ENCODE assay signal across 22 cellular contexts in the genomic region with DNA sequence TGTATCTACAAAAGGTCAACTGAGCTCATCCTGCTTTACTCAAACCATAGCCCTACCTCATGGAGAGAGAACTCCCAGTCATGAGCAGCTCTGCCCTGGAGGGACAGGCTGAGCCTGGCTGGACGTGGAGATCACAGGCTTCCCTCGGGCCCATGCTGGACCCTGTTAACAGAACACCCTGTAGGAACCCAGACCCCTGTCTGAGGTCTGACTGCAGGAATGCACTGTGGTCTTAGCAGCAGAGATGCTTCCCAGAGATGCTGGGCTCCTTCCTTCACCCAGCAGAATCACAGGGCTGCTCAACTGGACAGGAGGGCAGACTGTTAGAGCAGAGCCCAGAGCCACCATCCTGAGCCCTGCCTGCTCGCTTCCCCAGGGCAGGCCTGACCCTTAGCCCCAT. TPM values are rescaled to one million over a fixed set of nuclear protein-coding genes. Genes with fewer than 3 reads are reported as not detected.
DNase-seq lines count a peak whose midpoint lies in the region; ATAC-seq, FAIRE-seq and TF ChIP-seq lines count a peak whose summit lies in the region.
"Had no signal": no experiment of that assay in that cellular context is flagged by ENCODE, and none has a peak within 500 bp of the region (broad histone marks: within the 10 kb centered on the region; RNA-seq: fewer than 3 reads in every experiment).

No MANE protein-coding gene starts in this region.

- peaks cover 3% of the 10 kb centered on the region; the same call in 1 of the 2 replicates for H4K20me1 ChIP-seq in K562 (replicated peaks; ENCODE audit: control insufficient read depth, insufficient read depth, low read length)

- POLR2A ChIA-PET in K562 (lab: Yijun Ruan, JAX), result no interaction called here

- TF ChIP-seq CTCF in heart left ventricle (IDR thresholded peaks at IDR 0.05) (no peak), K562 (IDR thresholded peaks at IDR 0.05 in 2 of 3, conservative IDR thresholded peaks at IDR 0.05 in 1 of 3; ENCODE audit: insufficient read depth in 2 of 3, low read depth in 1 of 3, low read length in 3 of 3) (no peak), mucosa of descending colon (IDR thresholded peaks at IDR 0.05) (no peak), transverse colon (IDR thresholded peaks at IDR 0.05) (no peak), brain microvascular endothelial cell (IDR thresholded peaks at IDR 0.05; ENCODE audit: low read depth, low read length, missing control alignments) (no peak)

- no peaks in the 10 kb centered on the region for H3K36me3 ChIP-seq in heart left ventricle
- H3K36me3 ChIP-seq in K562 (ENCODE audit: control insufficient read depth, insufficient read depth, low read length), result no peaks in the 10 kb centered on the region
- no peaks in the 10 kb centered on the region for H3K36me3 ChIP-seq in mucosa of descending colon (ENCODE audit: low read depth)
- no peaks in the 10 kb centered on the region for H3K36me3 ChIP-seq in transverse colon
- no peaks in the 10 kb centered on the region for H3K36me3 ChIP-seq in brain microvascular endothelial cell (replicated peaks)

- peak; percentile 10 for ATAC-seq in left ventricle myocardium superior
- ATAC-seq in heart left ventricle, result no peak
- no peak for ATAC-seq in K562
- peak; percentile 2 for ATAC-seq in mucosa of descending colon

- H3K9ac ChIP-seq in K562 (ENCODE audit: insufficient read depth in 1 of 2, low read depth in 2 of 2, low read length in 2 of 2), result no peak overlapping the region
- H3K9ac ChIP-seq: GM23248, KMS-11 had no signal

- H3K27me3 ChIP-seq in heart left ventricle (no peaks in the 10 kb centered on the region), K562 (ENCODE audit: control insufficient read depth in 2 of 2, insufficient read depth in 2 of 2, low read length in 2 of 2) (peaks cover 2 to 20% of the 10 kb centered on the region in 2 experiments; a peak in 4 of 5 replicates), transverse colon (no peaks in the 10 kb centered on the region), brain microvascular endothelial cell (replicated peaks) (no peaks in the 10 kb centered on the region)

- H3K9me1 ChIP-seq in K562 (ENCODE audit: control insufficient read depth, insufficient read depth, low read length), result peaks cover 3% of the 10 kb centered on the region

- TF ChIP-seq POLR2A in heart left ventricle (IDR thresholded peaks at IDR 0.05) (no peak), K562 (conservative IDR thresholded peaks at IDR 0.05) (no peak), transverse colon (IDR thresholded peaks at IDR 0.05) (no peak)

- H3K4me3 ChIP-seq in heart left ventricle (no peak overlapping the region), K562 (no peak overlapping the region), mucosa of descending colon (no peak overlapping the region), transverse colon (no peak overlapping the region), brain microvascular endothelial cell (ENCODE audit: low read depth, low read length) (no peak overlapping the region)
- H3K4me3 ChIP-seq: GM23248 had no signal

- H3K27ac ChIP-seq in heart left ventricle (no peak overlapping the region), K562 (ENCODE audit: extremely low read depth, low read depth, low read length) (no peak overlapping the region), transverse colon (peak overlapping the region in 3 of 4 donors; percentile 66 to 73 (median 70)), brain microvascular endothelial cell (no peak overlapping the region)
- H3K27ac ChIP-seq: GM23248, KMS-11 had no signal

- H3K9me3 ChIP-seq in heart left ventricle, result no peaks in the 10 kb centered on the region
- no peaks in the 10 kb centered on the region for H3K9me3 ChIP-seq in K562 (replicated peaks; ENCODE audit: control insufficient read depth, insufficient read depth, low read depth, low read length)
- no peaks in the 10 kb centered on the region for H3K9me3 ChIP-seq in mucosa of descending colon
- no peaks in the 10 kb centered on the region for H3K9me3 ChIP-seq in transverse colon

- in situ Hi-C loops in K562 (cut with MboI) (no loop called here), transverse colon (cut with MboI; ENCODE audit: low pct_ligation_motif_present in 1 of 4, low pct_unique_long_range_greater_than_20kb in 1 of 4, low sequenced_read_pairs in 3 of 4) (no loop called here), brain microvascular endothelial cell (cut with HindIII; ENCODE audit: low pct_ligation_motif_present, low sequenced_read_pairs) (no loop called here)

- TF ChIP-seq RAD21 in K562 (CRISPR knock-in tag; conservative IDR thresholded peaks at IDR 0.05 in 1 of 2, IDR thresholded peaks at IDR 0.05 in 1 of 2), result no peak

- no peak for TF ChIP-seq EP300 in K562 (IDR thresholded peaks at IDR 0.05; ENCODE audit: low read length)
- TF ChIP-seq EP300 in transverse colon (IDR thresholded peaks at IDR 0.05; ENCODE audit: low read depth), result no peak

- no peak overlapping the region for H2AFZ ChIP-seq in K562 (ENCODE audit: low read depth, low read length)
- H2AFZ ChIP-seq: GM23248 had no signal

- CTCF ChIA-PET in K562 (lab: Yijun Ruan, JAX; ENCODE audit: low intra/inter-chr PET ratio), result no interaction called here

- H3K79me2 ChIP-seq in K562 (ENCODE audit: control insufficient read depth, insufficient read depth, low read length), result no peaks in the 10 kb centered on the region

- BruUV-seq in K562 (replicated peaks; lab: Mats Ljungman, UMichigan), result no TSS peak

- peak; percentile 29 for FAIRE-seq in K562 (lab: Jason Lieb, UNC)
- FAIRE-seq: GM12891 had no signal

- H3K4me1 ChIP-seq in heart left ventricle (peaks cover 0 to 30% (median 14%) of the 10 kb centered on the region in 12 donors), K562 (replicated peaks in 1 of 2; ENCODE audit: control insufficient read depth in 2 of 2, insufficient read depth in 2 of 2, low read length in 2 of 2) (peaks cover 32 to 35% of the 10 kb centered on the region in 2 experiments), mucosa of descending colon (ENCODE audit: low read depth) (peaks cover 38% of the 10 kb centered on the region), transverse colon (peaks cover 0 to 40% (median 18%) of the 10 kb centered on the region in 4 donors)

- WGBS in heart left ventricle, 4 donors, result 86 to 100% (median 93%) methylated on average over 3 of the region's 3 CpGs
- WGBS in K562 (ENCODE audit: insufficient coverage, low coverage, missing lambda C conversion rate), result 54% methylated on average over 3 of the region's 3 CpGs
- 96% methylated on average over 3 of the region's 3 CpGs; no CpG with 5 or more reads in 1 of the 2 donors for WGBS in transverse colon (ENCODE audit: low coverage in 1 of 2), 2 donors

- no peak overlapping the region for H3K4me2 ChIP-seq in K562 (ENCODE audit: insufficient read depth, low read length)
- H3K4me2 ChIP-seq: KMS-11 had no signal

- no peak for DNase-seq in left ventricle myocardium superior
- no peak for DNase-seq in heart left ventricle
- DNase-seq in K562 (ENCODE audit: extremely low read depth in 1 of 4, low spot score in 3 of 4), result no peak
- DNase-seq in mucosa of descending colon, result no peak
- DNase-seq in transverse colon, result no peak
- DNase-seq in activated T-cell treated with anti-CD3 and anti-CD28 coated beads, Interleukin-2, amount 50 U/mL, for 48 hours, result no peak
- DNase-seq in SHP77 treated with DMSO at 0.1 percent for 48 hours (lab: John Stamatoyannopoulos, UW), result no peak
- DNase-seq in brain microvascular endothelial cell, result no peak
- DNase-seq: 8988T; CD4-positive, CD25-positive, alpha-beta regulatory T cell; DMS53; GM23248; MM.1S; NCI-H1105 treated with DMSO at 0.1 percent for 48 hours; NCI-H187 treated with DMSO at 0.1 percent for 48 hours; NCI-H2171; NCI-H446 treated with DMSO at 0.1 percent for 48 hours; NCI-H82 had no signal

- intact Hi-C loops in left ventricle myocardium superior (cut with micrococcal nuclease), result no loop called here
- intact Hi-C loops in heart left ventricle (cut with DNase I), result no loop called here
- intact Hi-C loops in K562 (cut with micrococcal nuclease), result no loop called here
- intact Hi-C loops in mucosa of descending colon (cut with DNase I, micrococcal nuclease), result loop anchor here in 1 of 2 donors (2.0 kb wide), 1 partner anchor 67 kb away; the partner anchor contains the start of gene DEPP1
- intact Hi-C loops in transverse colon (cut with DNase I; ENCODE audit: low total_unique reads), result no loop called here

RNA-seq across cellular contexts. Expression of gene TMEM72, which starts 0.8 kb away (rescaled TPM):
- total RNA-seq in left ventricle myocardium superior, result not detected
- total RNA-seq in heart left ventricle, result under 1 TPM in 2 of 9 donors, not detected in 7; 0.15 to 0.27 TPM
- polyA plus RNA-seq in heart left ventricle, result not detected
- not detected in 2 replicates for total RNA-seq in K562 (2011; cell fraction: chromatin; rRNA removed; ENCODE audit: low replicate concordance)
- total RNA-seq in K562 (2011; cell fraction: nucleolus; rRNA removed), result not detected in 2 replicates
- total RNA-seq in K562 (2011; cell fraction: nucleoplasm; rRNA removed), result not detected in 2 replicates
- total RNA-seq in K562 (2014; rRNA removed), result not detected in 2 replicates
- not detected in 2 replicates for total RNA-seq in K562 (2014; rRNA removed; fragmentation: Illumina TruSeq; extraction: Trizol)
- not detected in 2 replicates for total RNA-seq in K562 (2015; rRNA removed; fragmentation: Illumina TruSeq; extraction: Trizol)
- total RNA-seq in K562 (2021), result not detected in 2 replicates
- not detected in 2 replicates for polyA plus RNA-seq in K562 (2011; rRNA removed)
- polyA plus RNA-seq in K562 (2011; cell fraction: cytosol; rRNA removed), result not detected in 2 replicates
- not detected in 2 replicates for polyA plus RNA-seq in K562 (2011; cell fraction: nucleus; rRNA removed)
- polyA plus RNA-seq in K562 (2012), result not detected in 2 replicates
- polyA plus RNA-seq in K562 (2014; fragmentation: Illumina TruSeq; extraction: Trizol), result not detected in 2 replicates
- polyA plus RNA-seq in K562 (2014; fragmentation: Nextera tagmentation; extraction: Ambion mirVana), result not detected
- polyA plus RNA-seq in K562 (2014; rRNA removed), result not detected in 2 replicates
- not detected in 2 replicates for polyA minus RNA-seq in K562 (2011; rRNA and poly(A)+ RNA removed)
- not detected in 2 replicates for polyA minus RNA-seq in K562 (2011; cell fraction: cytosol; rRNA and poly(A)+ RNA removed)
- polyA minus RNA-seq in K562 (2011; cell fraction: nucleus; rRNA and poly(A)+ RNA removed), result not detected in 2 replicates
- total RNA-seq in mucosa of descending colon, result 10 to 100 TPM; 14.9 to 40.6 (median 17.4) TPM
- total RNA-seq in transverse colon, result 10 to 100 TPM in 3 of 4 donors, 1 to 10 TPM in 1; 9.5 to 49.4 (median 16.5) TPM
- total RNA-seq: CD4-positive, CD25-positive, alpha-beta regulatory T cell; G401; GM23248; Right ventricle myocardium inferior had no signal
- polyA plus RNA-seq: CD4-positive, CD25-positive, alpha-beta regulatory T cell; GM23248 had no signal

RNA-seq across cellular contexts. Expression of gene RASSF4, which starts 47.7 kb away (rescaled TPM):
- total RNA-seq in left ventricle myocardium superior (93.5 TPM), heart left ventricle (100 to 1,000 TPM in 4 of 9 donors, 10 to 100 TPM in 5; 64.4 to 125 (median 89.5) TPM), K562 (2014; rRNA removed) (0.04 and 0.09 TPM in 2 replicates), K562 (2014; rRNA removed; fragmentation: Illumina TruSeq; extraction: Trizol) (not detected in 2 replicates), K562 (2015; rRNA removed; fragmentation: Illumina TruSeq; extraction: Trizol) (not detected in 2 replicates), K562 (2021) (0.18 and 0.62 TPM in 2 replicates), mucosa of descending colon (10 to 100 TPM; 20.0 to 50.6 (median 32.3) TPM), transverse colon (10 to 100 TPM; 26.8 to 37.8 (median 27.5) TPM)
- polyA plus RNA-seq in heart left ventricle (10 to 100 TPM; 48.3 to 66.2 TPM), K562 (2011; rRNA removed) (0.05 and 0.13 TPM in 2 replicates), K562 (2014; fragmentation: Illumina TruSeq; extraction: Trizol) (0.10 TPM in 1 of 2 replicates, not detected in the other), K562 (2014; fragmentation: Nextera tagmentation; extraction: Ambion mirVana) (under 1 TPM in 1 of 2 experiments, not detected in 1; 0.01 TPM), K562 (2014; rRNA removed) (0.13 TPM in 1 of 2 replicates, not detected in the other)
- total RNA-seq in K562 (2011; cell fraction: chromatin; rRNA removed; ENCODE audit: low replicate concordance), result 0.21 and 0.58 TPM in 2 replicates
- total RNA-seq in K562 (2011; cell fraction: nucleolus; rRNA removed), result 0.17 and 0.66 TPM in 2 replicates
- 0.15 and 0.29 TPM in 2 replicates for total RNA-seq in K562 (2011; cell fraction: nucleoplasm; rRNA removed)
- 0.04 and 0.30 TPM in 2 replicates for polyA plus RNA-seq in K562 (2011; cell fraction: cytosol; rRNA removed)
- 0.25 and 0.30 TPM in 2 replicates for polyA plus RNA-seq in K562 (2011; cell fraction: nucleus; rRNA removed)
- 0.20 and 0.68 TPM in 2 replicates for polyA plus RNA-seq in K562 (2012)
- not detected in 2 replicates for polyA minus RNA-seq in K562 (2011; rRNA and poly(A)+ RNA removed)
- not detected in 2 replicates for polyA minus RNA-seq in K562 (2011; cell fraction: cytosol; rRNA and poly(A)+ RNA removed)
- not detected in 2 replicates for polyA minus RNA-seq in K562 (2011; cell fraction: nucleus; rRNA and poly(A)+ RNA removed)

Comparison
In these comparisons a context has a peak if more than half of its experiments do, and no peak if none do; other contexts are left out.
1. ATAC-seq: peak in left ventricle myocardium superior (single experiment) and mucosa of descending colon (single experiment); none in heart left ventricle (0 of 4) and K562 (single experiment).
2. H3K27ac ChIP-seq: peak in transverse colon (3 of 4); none in heart left ventricle (0 of 12), K562 (single experiment) and brain microvascular endothelial cell (single experiment).
3. RNA of gene TMEM72, which starts 0.8 kb away (total RNA-seq): 14.9 to 40.6 TPM in mucosa of descending colon and 9.5 to 49.4 TPM in transverse colon; 0.15 to 0.27 TPM in heart left ventricle, not detected in left ventricle myocardium superior (single experiment) and not detected in K562; every median in the first group is over 4 times any median in the second.
4. RNA of gene RASSF4, which starts 47.7 kb away (total RNA-seq): 93.5 TPM in left ventricle myocardium superior (single experiment), 64.4 to 125 TPM in heart left ventricle, 20.0 to 50.6 TPM in mucosa of descending colon and 26.8 to 37.8 TPM in transverse colon; 0.04 to 0.66 TPM in K562; every median in the first group is over 10 times any median in the second.